In the genomic region with DNA sequence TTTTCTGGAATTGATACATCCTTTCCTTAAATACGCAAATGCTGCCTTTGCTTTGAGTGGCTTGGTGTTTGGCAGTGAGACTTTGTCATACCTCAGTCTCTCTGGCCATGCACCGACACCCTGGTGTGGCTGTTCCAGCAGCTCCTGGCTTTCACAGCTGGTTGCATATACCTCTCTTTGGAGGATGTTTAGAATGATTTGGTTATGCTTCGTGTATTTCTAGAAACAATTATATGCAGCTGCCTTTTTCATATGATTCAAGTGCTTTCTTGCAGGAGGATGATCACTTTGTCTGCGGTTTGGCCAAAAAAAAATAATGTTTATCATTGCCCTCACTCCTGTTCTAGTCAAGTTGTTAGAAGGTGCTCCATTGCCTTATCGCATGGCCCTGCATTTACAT, we compare ENCODE assay signal across 13 cellular contexts.
A peak's percentile ranks its signal among the peaks of the same experiment; 100 is the strongest.
DNase-seq lines count a peak whose midpoint lies in the region; ATAC-seq and TF ChIP-seq lines count a peak whose summit lies in the region.
"Had no signal": no experiment of that assay in that cellular context is flagged by ENCODE, and none has a peak within 500 bp of the region (broad histone marks: within the 10 kb centered on the region; RNA-seq: fewer than 3 reads in every experiment).

No MANE protein-coding gene starts in this region.

- DNase-seq in activated naive CD8-positive, alpha-beta T cell treated with anti-CD3 and anti-CD28 coated beads for 36 hours, result no peak
- DNase-seq in NCI-H187 (lab: John Stamatoyannopoulos, UW), result peak; percentile 20 to 64
- DNase-seq in effector memory CD8-positive, alpha-beta T cell, result no peak
- DNase-seq in type B pancreatic cell (ENCODE audit: extremely low spot score, unreplicated experiment), result no peak
- no peak for DNase-seq in foreskin melanocyte
- no peak for DNase-seq in NCI-H146 treated with DMSO at 0.1 percent for 48 hours (lab: John Stamatoyannopoulos, UW; ENCODE audit: unreplicated experiment)
- DNase-seq in GDM1 (lab: John Stamatoyannopoulos, UW), result no peak
- DNase-seq: H7, Karpas-422, NCI-H1105 treated with DMSO at 0.1 percent for 48 hours, NCI-H2029, NCI-H526 had no signal

- TF ChIP-seq CTCF in type B pancreatic cell (conservative IDR thresholded peaks at IDR 0.05), result no peak

- ATAC-seq in effector memory CD8-positive, alpha-beta T cell (replicated peaks), result no peak

- no peak overlapping the region for H3K4me3 Mint-ChIP-seq in activated naive CD8-positive, alpha-beta T cell
- no peak overlapping the region for H3K4me3 Mint-ChIP-seq in activated naive CD8-positive, alpha-beta T cell treated with anti-CD3 and anti-CD28 coated beads for 36 hours
- H3K4me3 Mint-ChIP-seq in effector memory CD8-positive, alpha-beta T cell, result no peak overlapping the region
- H3K4me3 Mint-ChIP-seq in type B pancreatic cell, result no peak overlapping the region

- no peaks in the 10 kb centered on the region for H3K27me3 Mint-ChIP-seq in activated naive CD8-positive, alpha-beta T cell
- H3K27me3 Mint-ChIP-seq in activated naive CD8-positive, alpha-beta T cell treated with anti-CD3 and anti-CD28 coated beads for 36 hours, result no peaks in the 10 kb centered on the region
- no peaks in the 10 kb centered on the region for H3K27me3 Mint-ChIP-seq in effector memory CD8-positive, alpha-beta T cell
- no peaks in the 10 kb centered on the region for H3K27me3 Mint-ChIP-seq in type B pancreatic cell

- H3K4me1 Mint-ChIP-seq in activated naive CD8-positive, alpha-beta T cell (ENCODE audit: low read depth), result peaks cover 10% of the 10 kb centered on the region
- H3K4me1 Mint-ChIP-seq in activated naive CD8-positive, alpha-beta T cell treated with anti-CD3 and anti-CD28 coated beads for 36 hours, result peaks cover 13% of the 10 kb centered on the region
- H3K4me1 Mint-ChIP-seq in effector memory CD8-positive, alpha-beta T cell (ENCODE audit: low read depth in 2 of 2), result peaks cover 0 to 6% of the 10 kb centered on the region in 2 donors
- H3K4me1 Mint-ChIP-seq in type B pancreatic cell (ENCODE audit: unreplicated experiment), result no peaks in the 10 kb centered on the region

- H3K36me3 Mint-ChIP-seq in activated naive CD8-positive, alpha-beta T cell, result peaks cover 13% of the 10 kb centered on the region
- H3K36me3 Mint-ChIP-seq in activated naive CD8-positive, alpha-beta T cell treated with anti-CD3 and anti-CD28 coated beads for 36 hours, result peaks cover 38% of the 10 kb centered on the region
- peaks cover 96% of the 10 kb centered on the region for H3K36me3 Mint-ChIP-seq in effector memory CD8-positive, alpha-beta T cell (ENCODE audit: insufficient read depth)
- peaks cover 61% of the 10 kb centered on the region for H3K36me3 Mint-ChIP-seq in type B pancreatic cell

- peak overlapping the region; percentile 61 for H3K27ac Mint-ChIP-seq in activated naive CD8-positive, alpha-beta T cell
- no peak overlapping the region for H3K27ac Mint-ChIP-seq in activated naive CD8-positive, alpha-beta T cell treated with anti-CD3 and anti-CD28 coated beads for 36 hours
- peak overlapping the region; percentile 32 to 91 for H3K27ac Mint-ChIP-seq in effector memory CD8-positive, alpha-beta T cell
- peak overlapping the region; percentile 61 for H3K27ac Mint-ChIP-seq in type B pancreatic cell

- no peaks in the 10 kb centered on the region for H3K9me3 Mint-ChIP-seq in activated naive CD8-positive, alpha-beta T cell (ENCODE audit: low read depth)
- H3K9me3 Mint-ChIP-seq in activated naive CD8-positive, alpha-beta T cell treated with anti-CD3 and anti-CD28 coated beads for 36 hours, result no peaks in the 10 kb centered on the region
- H3K9me3 Mint-ChIP-seq in effector memory CD8-positive, alpha-beta T cell, result no peaks in the 10 kb centered on the region
- H3K9me3 Mint-ChIP-seq in type B pancreatic cell, result no peaks in the 10 kb centered on the region

Comparison
In these comparisons a context has a peak if more than half of its experiments do, and no peak if none do; other contexts are left out.
1. DNase-seq: peak in NCI-H187 (2 of 2); none in activated naive CD8-positive, alpha-beta T cell treated with anti-CD3 and anti-CD28 coated beads for 36 hours (single experiment), effector memory CD8-positive, alpha-beta T cell (0 of 3), type B pancreatic cell (single experiment), foreskin melanocyte (single experiment), NCI-H146 treated with DMSO at 0.1 percent for 48 hours (single experiment) and GDM1 (single experiment).